In the genomic region with DNA sequence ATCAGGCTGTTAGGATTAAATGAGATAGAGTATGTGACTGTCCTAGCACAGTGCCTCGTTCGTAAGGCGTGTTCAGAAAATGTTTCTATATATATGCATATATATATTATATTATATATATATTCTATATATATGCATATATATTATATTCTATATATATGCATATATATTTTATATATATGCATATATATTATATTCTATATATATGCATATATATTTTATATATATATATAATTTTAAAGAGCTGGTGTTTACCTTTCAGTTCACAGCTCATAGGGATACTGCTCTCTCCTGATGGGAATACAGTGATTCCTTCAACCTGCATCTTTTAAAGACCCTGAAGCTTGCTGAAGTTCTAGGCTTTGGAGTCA, we compare ENCODE assay signal across 1 cellular context.
TF ChIP-seq lines count a peak whose summit lies in the region.

No MANE protein-coding gene starts in this region.

TF ChIP-seq in endothelial cell of umbilical vein, 7 proteins besides CTCF, POLR2A, EP300 and RAD21 (continued from another document):
- TF ChIP-seq EZH2 (IDR thresholded peaks at IDR 0.05; ENCODE audit: borderline replicate concordance, low read depth, low read length, severe bottlenecking) (no peak), JUN (IDR thresholded peaks at IDR 0.05; ENCODE audit: borderline replicate concordance, insufficient read depth, insufficient read length, low read depth) (no peak), MYC (IDR thresholded peaks at IDR 0.05; ENCODE audit: low read depth, low read length) (no peak)
